21 cellular contexts compared by ENCODE assay signal in genomic region chr2:12304494-12305228, GRCh38.
DNase-seq lines count a peak whose midpoint lies in the region; ATAC-seq, FAIRE-seq and TF ChIP-seq lines count a peak whose summit lies in the region.
"Had no signal": no experiment of that assay in that cellular context is flagged by ENCODE, and none has a peak within 500 bp of the region (broad histone marks: within the 10 kb centered on the region; RNA-seq: fewer than 3 reads in every experiment).

No MANE protein-coding gene starts in this region.

- H3K9ac ChIP-seq in BLaER1 (no peak overlapping the region), astrocyte (ENCODE audit: low read length) (no peak overlapping the region)
- H3K9ac ChIP-seq: KMS-11 had no signal

- DNase-seq in HEK293T (ENCODE audit: extremely low spot score), result no peak
- DNase-seq in astrocyte (ENCODE audit: low read depth), result peak; percentile 48
- DNase-seq in medulla oblongata (ENCODE audit: extremely low spot score), result peak; percentile 22
- DNase-seq in natural killer cell treated with Interleukin-12 subunit alpha and Interleukin-12 subunit beta and Interleukin-15 and Interleukin-18, amount 100 ng/mL, for 72 hours (ENCODE audit: low spot score), result no peak
- DNase-seq in activated T-cell treated with anti-CD3 and anti-CD28 coated beads, Interleukin-2, amount 50 U/mL, for 4 hours, result no peak
- DNase-seq: activated CD4-positive, CD25-positive, alpha-beta regulatory T cell treated with anti-CD3 and anti-CD28 coated beads, Interleukin-2, amount 50 U/mL, for 72 hours; activated CD8-positive, alpha-beta memory T cell treated with anti-CD3 and anti-CD28 coated beads, Interleukin-2, amount 50 U/mL, for 48 hours; activated naive CD8-positive, alpha-beta T cell treated with anti-CD3 and anti-CD28 coated beads, Interleukin-2, amount 10 ng/mL, durations not matched to agents 7 days and 5 days; CD4-positive, CD25-positive, alpha-beta regulatory T cell; EL; H9; heart left ventricle; NCI-H187; posterior cingulate gyrus; stimulated activated CD4-positive, alpha-beta T cell treated with anti-CD3 and anti-CD28 coated beads, Interleukin-12 subunit alpha, Interleukin-12 subunit beta, amount 100 ng/mL, for 4 hours had no signal

- no peak for TF ChIP-seq CTCF in astrocyte (IDR thresholded peaks at IDR 0.05; ENCODE audit: insufficient read depth, low read depth, low read length)

- H3K36me3 ChIP-seq in BLaER1 (no peaks in the 10 kb centered on the region), astrocyte (ENCODE audit: insufficient read depth, low read length) (no peaks in the 10 kb centered on the region)
- H3K36me3 ChIP-seq: heart left ventricle had no signal

- POLR2A ChIA-PET in HEK293T (lab: Yijun Ruan, JAX), result interaction anchor here (0.8 kb wide), 1 partner anchor 13 kb away, joined by 3 read pairs; no protein-coding TSS in a partner anchor

- H3K27me3 ChIP-seq in BLaER1 (no peaks in the 10 kb centered on the region), astrocyte (ENCODE audit: insufficient read depth, low read length) (peaks cover 14% of the 10 kb centered on the region)
- H3K27me3 ChIP-seq: heart left ventricle had no signal

- H3K9me3 ChIP-seq in BLaER1, result no peaks in the 10 kb centered on the region
- H3K9me3 ChIP-seq in astrocyte (ENCODE audit: insufficient read depth, low read depth, low read length), result no peaks in the 10 kb centered on the region
- H3K9me3 ChIP-seq: heart left ventricle had no signal

- H3K4me1 ChIP-seq in BLaER1 (peaks cover 32% of the 10 kb centered on the region), astrocyte (ENCODE audit: insufficient read depth, low read length) (peaks cover 9% of the 10 kb centered on the region)

- H3K9me3 Mint-ChIP-seq in astrocyte (ENCODE audit: unreplicated experiment), result peaks cover 2% of the 10 kb centered on the region
- H3K9me3 Mint-ChIP-seq in natural killer cell treated with Interleukin-12 subunit alpha and Interleukin-12 subunit beta and Interleukin-15 and Interleukin-18, amount 100 ng/mL, for 72 hours, result no peaks in the 10 kb centered on the region
- H3K9me3 Mint-ChIP-seq in activated T-cell treated with anti-CD3 and anti-CD28 coated beads, Interleukin-2, amount 50 U/mL, for 4 hours, result no peaks in the 10 kb centered on the region
- H3K9me3 Mint-ChIP-seq: activated naive CD8-positive, alpha-beta T cell treated with anti-CD3 and anti-CD28 coated beads, Interleukin-2, amount 10 ng/mL, durations not matched to agents 7 days and 5 days; H9 had no signal

- peaks cover 11% of the 10 kb centered on the region for H3K4me1 Mint-ChIP-seq in astrocyte (ENCODE audit: low read depth, unreplicated experiment)
- H3K4me1 Mint-ChIP-seq in natural killer cell treated with Interleukin-12 subunit alpha and Interleukin-12 subunit beta and Interleukin-15 and Interleukin-18, amount 100 ng/mL, for 72 hours (ENCODE audit: low read depth in 2 of 2), result peaks cover 11 to 21% of the 10 kb centered on the region in 2 donors
- H3K4me1 Mint-ChIP-seq in activated T-cell treated with anti-CD3 and anti-CD28 coated beads, Interleukin-2, amount 50 U/mL, for 4 hours (ENCODE audit: low read depth), result peaks cover 46% of the 10 kb centered on the region

- H3K4me2 ChIP-seq in BLaER1 (peak overlapping the region; percentile 31), astrocyte (ENCODE audit: low read length) (no peak overlapping the region)
- H3K4me2 ChIP-seq: KMS-11 had no signal

- ATAC-seq in GM18867 (IDR thresholded peaks at IDR 0.05; ENCODE audit: unreplicated experiment) (no peak), HG02678 (IDR thresholded peaks at IDR 0.05; ENCODE audit: unreplicated experiment) (no peak)
- ATAC-seq in natural killer cell treated with Interleukin-12 subunit alpha and Interleukin-12 subunit beta and Interleukin-15 and Interleukin-18, amount 100 ng/mL, for 72 hours, result no peak
- no peak for ATAC-seq in activated T-cell treated with anti-CD3 and anti-CD28 coated beads, Interleukin-2, amount 50 U/mL, for 4 hours

- H3K27me3 Mint-ChIP-seq in astrocyte (ENCODE audit: low read depth, unreplicated experiment), result peaks cover 3% of the 10 kb centered on the region
- peaks cover 8 to 20% of the 10 kb centered on the region in 2 donors for H3K27me3 Mint-ChIP-seq in natural killer cell treated with Interleukin-12 subunit alpha and Interleukin-12 subunit beta and Interleukin-15 and Interleukin-18, amount 100 ng/mL, for 72 hours
- no peaks in the 10 kb centered on the region for H3K27me3 Mint-ChIP-seq in activated T-cell treated with anti-CD3 and anti-CD28 coated beads, Interleukin-2, amount 50 U/mL, for 4 hours (ENCODE audit: low read depth)
- H3K27me3 Mint-ChIP-seq: activated naive CD8-positive, alpha-beta T cell treated with anti-CD3 and anti-CD28 coated beads, Interleukin-2, amount 10 ng/mL, durations not matched to agents 7 days and 5 days; CD4-positive, CD25-positive, alpha-beta regulatory T cell had no signal

- H3K27ac ChIP-seq in BLaER1 (no peak overlapping the region), astrocyte (ENCODE audit: low read depth, low read length) (no peak overlapping the region)
- H3K27ac ChIP-seq: heart left ventricle had no signal

- no peaks in the 10 kb centered on the region for H3K36me3 Mint-ChIP-seq in astrocyte (ENCODE audit: low read depth, unreplicated experiment)
- H3K36me3 Mint-ChIP-seq in natural killer cell treated with Interleukin-12 subunit alpha and Interleukin-12 subunit beta and Interleukin-15 and Interleukin-18, amount 100 ng/mL, for 72 hours, result no peaks in the 10 kb centered on the region
- H3K36me3 Mint-ChIP-seq in activated T-cell treated with anti-CD3 and anti-CD28 coated beads, Interleukin-2, amount 50 U/mL, for 4 hours (ENCODE audit: insufficient read depth), result no peaks in the 10 kb centered on the region
- H3K36me3 Mint-ChIP-seq: CD4-positive, CD25-positive, alpha-beta regulatory T cell had no signal

- CTCF ChIA-PET in HEK293T (lab: Yijun Ruan, JAX), result interaction anchor here (0.6 kb wide), 1 partner anchor 24 kb away, joined by 3 read pairs; no protein-coding TSS in a partner anchor

- FAIRE-seq in astrocyte (lab: Jason Lieb, UNC), result no peak
- FAIRE-seq: keratinocyte had no signal

- no peak overlapping the region for H3K4me3 Mint-ChIP-seq in astrocyte (ENCODE audit: unreplicated experiment)
- no peak overlapping the region for H3K4me3 Mint-ChIP-seq in natural killer cell treated with Interleukin-12 subunit alpha and Interleukin-12 subunit beta and Interleukin-15 and Interleukin-18, amount 100 ng/mL, for 72 hours
- no peak overlapping the region for H3K4me3 Mint-ChIP-seq in activated T-cell treated with anti-CD3 and anti-CD28 coated beads, Interleukin-2, amount 50 U/mL, for 4 hours
- H3K4me3 Mint-ChIP-seq: activated naive CD8-positive, alpha-beta T cell treated with anti-CD3 and anti-CD28 coated beads, Interleukin-2, amount 10 ng/mL, durations not matched to agents 7 days and 5 days; H9; T-helper 2 cell treated with Interferon-gamma antibody and Interleukin-4, amounts not matched to agents 5 μg/mL and 100 μg/mL, for 36 hours had no signal

- H4K20me1 ChIP-seq in BLaER1 (no peaks in the 10 kb centered on the region), astrocyte (ENCODE audit: insufficient read depth, low read length) (no peaks in the 10 kb centered on the region)

- no peaks in the 10 kb centered on the region for H3K79me2 ChIP-seq in astrocyte (ENCODE audit: insufficient read depth, low read length)

- H3K4me3 ChIP-seq in BLaER1 (no peak overlapping the region), astrocyte (ENCODE audit: insufficient read depth, low read depth, low read length) (no peak overlapping the region)
- H3K4me3 ChIP-seq: heart left ventricle had no signal

- H2AFZ ChIP-seq in astrocyte (ENCODE audit: low read depth, low read length), result no peak overlapping the region

- H3K27ac Mint-ChIP-seq in astrocyte (ENCODE audit: unreplicated experiment), result no peak overlapping the region
- H3K27ac Mint-ChIP-seq in natural killer cell treated with Interleukin-12 subunit alpha and Interleukin-12 subunit beta and Interleukin-15 and Interleukin-18, amount 100 ng/mL, for 72 hours, result no peak overlapping the region
- H3K27ac Mint-ChIP-seq: activated naive CD8-positive, alpha-beta T cell treated with anti-CD3 and anti-CD28 coated beads, Interleukin-2, amount 10 ng/mL, durations not matched to agents 7 days and 5 days; H9; T-helper 2 cell treated with Interferon-gamma antibody and Interleukin-4, amounts not matched to agents 5 μg/mL and 100 μg/mL, for 36 hours had no signal

TF ChIP-seq in HEK293T, 16 proteins besides CTCF, POLR2A, EP300 and RAD21:
- TF ChIP-seq SP1 (IDR thresholded peaks at IDR 0.05) (no peak), PKNOX1 (IDR thresholded peaks at IDR 0.05) (0 out of 2 replicates have a peak, but pooled peaks have one; percentile 17)

Comparison
In these comparisons a context has a peak if more than half of its experiments do, and no peak if none do; other contexts are left out.
1. DNase-seq: peak in astrocyte (single experiment) and medulla oblongata (single experiment); none in HEK293T (single experiment), natural killer cell treated with Interleukin-12 subunit alpha and Interleukin-12 subunit beta and Interleukin-15 and Interleukin-18, amount 100 ng/mL, for 72 hours (single experiment) and activated T-cell treated with anti-CD3 and anti-CD28 coated beads, Interleukin-2, amount 50 U/mL, for 4 hours (single experiment).